ENCODE assay signal across 2 cellular contexts in genomic region chr22:50221410-50222300, GRCh38.
TF ChIP-seq lines count a peak whose summit lies in the region.

No MANE protein-coding gene starts in this region.

TF ChIP-seq in GM23338, 12 proteins besides CTCF, POLR2A, EP300 and RAD21 (continued from another document):
- TF ChIP-seq REST (IDR thresholded peaks at IDR 0.05; ENCODE audit: unreplicated experiment) = no peak
- no peak for TF ChIP-seq EZH2 (IDR thresholded peaks at IDR 0.05; ENCODE audit: low read depth, unreplicated experiment)
- TF ChIP-seq, protein P1, sequence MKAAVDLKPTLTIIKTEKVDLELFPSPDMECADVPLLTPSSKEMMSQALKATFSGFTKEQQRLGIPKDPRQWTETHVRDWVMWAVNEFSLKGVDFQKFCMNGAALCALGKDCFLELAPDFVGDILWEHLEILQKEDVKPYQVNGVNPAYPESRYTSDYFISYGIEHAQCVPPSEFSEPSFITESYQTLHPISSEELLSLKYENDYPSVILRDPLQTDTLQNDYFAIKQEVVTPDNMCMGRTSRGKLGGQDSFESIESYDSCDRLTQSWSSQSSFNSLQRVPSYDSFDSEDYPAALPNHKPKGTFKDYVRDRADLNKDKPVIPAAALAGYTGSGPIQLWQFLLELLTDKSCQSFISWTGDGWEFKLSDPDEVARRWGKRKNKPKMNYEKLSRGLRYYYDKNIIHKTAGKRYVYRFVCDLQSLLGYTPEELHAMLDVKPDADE (IDR thresholded peaks at IDR 0.05) = no peak
- TF ChIP-seq ZNF331 (CRISPR knock-in tag; IDR thresholded peaks at IDR 0.05; ENCODE audit: low read depth) = no peak
- TF ChIP-seq EZH2phosphoT487 (IDR thresholded peaks at IDR 0.05; ENCODE audit: unreplicated experiment) = no peak
- no peak for TF ChIP-seq NANOG (IDR thresholded peaks at IDR 0.05; ENCODE audit: borderline replicate concordance)
- TF ChIP-seq JUNB (IDR thresholded peaks at IDR 0.05; ENCODE audit: unreplicated experiment) = no peak
- TF ChIP-seq, protein P2, sequence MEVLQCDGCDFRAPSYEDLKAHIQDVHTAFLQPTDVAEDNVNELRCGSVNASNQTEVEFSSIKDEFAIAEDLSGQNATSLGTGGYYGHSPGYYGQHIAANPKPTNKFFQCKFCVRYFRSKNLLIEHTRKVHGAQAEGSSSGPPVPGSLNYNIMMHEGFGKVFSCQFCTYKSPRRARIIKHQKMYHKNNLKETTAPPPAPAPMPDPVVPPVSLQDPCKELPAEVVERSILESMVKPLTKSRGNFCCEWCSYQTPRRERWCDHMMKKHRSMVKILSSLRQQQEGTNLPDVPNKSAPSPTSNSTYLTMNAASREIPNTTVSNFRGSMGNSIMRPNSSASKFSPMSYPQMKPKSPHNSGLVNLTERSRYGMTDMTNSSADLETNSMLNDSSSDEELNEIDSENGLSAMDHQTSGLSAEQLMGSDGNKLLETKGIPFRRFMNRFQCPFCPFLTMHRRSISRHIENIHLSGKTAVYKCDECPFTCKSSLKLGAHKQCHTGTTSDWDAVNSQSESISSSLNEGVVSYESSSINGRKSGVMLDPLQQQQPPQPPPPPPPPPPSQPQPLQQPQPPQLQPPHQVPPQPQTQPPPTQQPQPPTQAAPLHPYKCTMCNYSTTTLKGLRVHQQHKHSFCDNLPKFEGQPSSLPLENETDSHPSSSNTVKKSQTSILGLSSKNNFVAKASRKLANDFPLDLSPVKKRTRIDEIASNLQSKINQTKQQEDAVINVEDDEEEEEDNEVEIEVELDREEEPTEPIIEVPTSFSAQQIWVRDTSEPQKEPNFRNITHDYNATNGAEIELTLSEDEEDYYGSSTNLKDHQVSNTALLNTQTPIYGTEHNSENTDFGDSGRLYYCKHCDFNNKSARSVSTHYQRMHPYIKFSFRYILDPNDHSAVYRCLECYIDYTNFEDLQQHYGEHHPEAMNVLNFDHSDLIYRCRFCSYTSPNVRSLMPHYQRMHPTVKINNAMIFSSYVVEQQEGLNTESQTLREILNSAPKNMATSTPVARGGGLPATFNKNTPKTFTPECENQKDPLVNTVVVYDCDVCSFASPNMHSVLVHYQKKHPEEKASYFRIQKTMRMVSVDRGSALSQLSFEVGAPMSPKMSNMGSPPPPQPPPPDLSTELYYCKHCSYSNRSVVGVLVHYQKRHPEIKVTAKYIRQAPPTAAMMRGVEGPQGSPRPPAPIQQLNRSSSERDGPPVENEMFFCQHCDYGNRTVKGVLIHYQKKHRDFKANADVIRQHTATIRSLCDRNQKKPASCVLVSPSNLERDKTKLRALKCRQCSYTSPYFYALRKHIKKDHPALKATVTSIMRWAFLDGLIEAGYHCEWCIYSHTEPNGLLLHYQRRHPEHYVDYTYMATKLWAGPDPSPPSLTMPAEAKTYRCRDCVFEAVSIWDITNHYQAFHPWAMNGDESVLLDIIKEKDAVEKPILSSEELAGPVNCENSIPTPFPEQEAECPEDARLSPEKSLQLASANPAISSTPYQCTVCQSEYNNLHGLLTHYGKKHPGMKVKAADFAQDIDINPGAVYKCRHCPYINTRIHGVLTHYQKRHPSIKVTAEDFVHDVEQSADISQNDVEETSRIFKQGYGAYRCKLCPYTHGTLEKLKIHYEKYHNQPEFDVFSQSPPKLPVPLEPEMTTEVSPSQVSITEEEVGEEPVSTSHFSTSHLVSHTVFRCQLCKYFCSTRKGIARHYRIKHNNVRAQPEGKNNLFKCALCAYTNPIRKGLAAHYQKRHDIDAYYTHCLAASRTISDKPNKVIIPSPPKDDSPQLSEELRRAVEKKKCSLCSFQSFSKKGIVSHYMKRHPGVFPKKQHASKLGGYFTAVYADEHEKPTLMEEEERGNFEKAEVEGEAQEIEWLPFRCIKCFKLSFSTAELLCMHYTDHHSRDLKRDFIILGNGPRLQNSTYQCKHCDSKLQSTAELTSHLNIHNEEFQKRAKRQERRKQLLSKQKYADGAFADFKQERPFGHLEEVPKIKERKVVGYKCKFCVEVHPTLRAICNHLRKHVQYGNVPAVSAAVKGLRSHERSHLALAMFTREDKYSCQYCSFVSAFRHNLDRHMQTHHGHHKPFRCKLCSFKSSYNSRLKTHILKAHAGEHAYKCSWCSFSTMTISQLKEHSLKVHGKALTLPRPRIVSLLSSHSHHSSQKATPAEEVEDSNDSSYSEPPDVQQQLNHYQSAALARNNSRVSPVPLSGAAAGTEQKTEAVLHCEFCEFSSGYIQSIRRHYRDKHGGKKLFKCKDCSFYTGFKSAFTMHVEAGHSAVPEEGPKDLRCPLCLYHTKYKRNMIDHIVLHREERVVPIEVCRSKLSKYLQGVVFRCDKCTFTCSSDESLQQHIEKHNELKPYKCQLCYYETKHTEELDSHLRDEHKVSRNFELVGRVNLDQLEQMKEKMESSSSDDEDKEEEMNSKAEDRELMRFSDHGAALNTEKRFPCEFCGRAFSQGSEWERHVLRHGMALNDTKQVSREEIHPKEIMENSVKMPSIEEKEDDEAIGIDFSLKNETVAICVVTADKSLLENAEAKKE (CRISPR knock-in tag; IDR thresholded peaks at IDR 0.05) = no peak
- TF ChIP-seq STAT1 (IDR thresholded peaks at IDR 0.05; ENCODE audit: unreplicated experiment) = no peak
TF ChIP-seq in GM23338: peak in this region for 0.

TF ChIP-seq in WTC11, 78 proteins besides CTCF, POLR2A, EP300 and RAD21 (continued from another document):
- TF ChIP-seq, protein P3, sequence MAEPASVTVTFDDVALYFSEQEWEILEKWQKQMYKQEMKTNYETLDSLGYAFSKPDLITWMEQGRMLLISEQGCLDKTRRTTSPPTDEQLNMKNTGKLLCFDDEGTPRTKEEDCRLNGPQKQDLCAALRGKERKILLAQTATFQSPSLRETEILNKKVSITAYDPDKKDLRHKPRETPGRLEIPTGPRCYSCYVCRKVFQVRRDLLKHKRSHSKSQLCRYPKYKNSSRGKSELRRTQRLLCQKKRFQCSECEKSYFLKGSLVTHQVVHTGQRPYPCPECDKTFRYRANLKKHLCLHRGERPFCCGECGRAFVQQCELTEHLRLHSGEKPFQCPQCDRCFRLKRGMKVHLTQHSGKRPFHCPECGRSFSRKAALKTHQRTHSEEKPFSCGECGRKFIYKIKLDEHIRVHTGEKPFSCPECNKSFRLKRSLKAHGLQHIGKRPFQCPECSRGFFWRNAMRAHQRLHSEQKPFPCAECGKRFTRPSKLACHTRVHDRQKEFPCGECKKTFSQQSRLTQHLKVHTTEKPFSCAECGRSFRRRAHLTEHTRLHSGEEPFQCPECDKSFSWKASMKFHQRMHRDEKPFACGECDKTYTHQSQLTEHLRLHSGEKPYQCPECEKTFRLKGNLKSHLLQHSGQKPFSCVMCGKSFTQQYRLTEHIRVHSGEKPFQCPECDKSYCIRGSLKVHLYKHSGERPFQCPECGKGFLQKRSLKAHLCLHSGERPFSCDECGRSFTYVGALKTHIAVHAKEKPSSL (CRISPR knock-in tag; conservative IDR thresholded peaks at IDR 0.05) = no peak
- TF ChIP-seq ZNF263 (CRISPR knock-in tag; IDR thresholded peaks at IDR 0.05; ENCODE audit: low read depth) (no peak), NR3C1 (CRISPR knock-in tag; conservative IDR thresholded peaks at IDR 0.05; ENCODE audit: low read depth) (no peak), FOXK1 (CRISPR knock-in tag; IDR thresholded peaks at IDR 0.05) (no peak), SMAD4 (CRISPR knock-in tag; IDR thresholded peaks at IDR 0.05) (no peak), JUN (CRISPR knock-in tag; IDR thresholded peaks at IDR 0.05) (no peak), ZNF138 (CRISPR knock-in tag; conservative IDR thresholded peaks at IDR 0.05) (no peak), ZNF317 (CRISPR knock-in tag; IDR thresholded peaks at IDR 0.05; ENCODE audit: borderline replicate concordance, low read depth) (no peak), TEAD4 (CRISPR knock-in tag; IDR thresholded peaks at IDR 0.05) (no peak)
- TF ChIP-seq, protein P4, sequence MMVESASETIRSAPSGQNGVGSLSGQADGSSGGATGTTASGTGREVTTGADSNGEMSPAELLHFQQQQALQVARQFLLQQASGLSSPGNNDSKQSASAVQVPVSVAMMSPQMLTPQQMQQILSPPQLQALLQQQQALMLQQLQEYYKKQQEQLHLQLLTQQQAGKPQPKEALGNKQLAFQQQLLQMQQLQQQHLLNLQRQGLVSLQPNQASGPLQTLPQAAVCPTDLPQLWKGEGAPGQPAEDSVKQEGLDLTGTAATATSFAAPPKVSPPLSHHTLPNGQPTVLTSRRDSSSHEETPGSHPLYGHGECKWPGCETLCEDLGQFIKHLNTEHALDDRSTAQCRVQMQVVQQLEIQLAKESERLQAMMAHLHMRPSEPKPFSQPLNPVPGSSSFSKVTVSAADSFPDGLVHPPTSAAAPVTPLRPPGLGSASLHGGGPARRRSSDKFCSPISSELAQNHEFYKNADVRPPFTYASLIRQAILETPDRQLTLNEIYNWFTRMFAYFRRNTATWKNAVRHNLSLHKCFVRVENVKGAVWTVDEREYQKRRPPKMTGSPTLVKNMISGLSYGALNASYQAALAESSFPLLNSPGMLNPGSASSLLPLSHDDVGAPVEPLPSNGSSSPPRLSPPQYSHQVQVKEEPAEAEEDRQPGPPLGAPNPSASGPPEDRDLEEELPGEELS (CRISPR knock-in tag; IDR thresholded peaks at IDR 0.05) = no peak
- TF ChIP-seq, protein P5, sequence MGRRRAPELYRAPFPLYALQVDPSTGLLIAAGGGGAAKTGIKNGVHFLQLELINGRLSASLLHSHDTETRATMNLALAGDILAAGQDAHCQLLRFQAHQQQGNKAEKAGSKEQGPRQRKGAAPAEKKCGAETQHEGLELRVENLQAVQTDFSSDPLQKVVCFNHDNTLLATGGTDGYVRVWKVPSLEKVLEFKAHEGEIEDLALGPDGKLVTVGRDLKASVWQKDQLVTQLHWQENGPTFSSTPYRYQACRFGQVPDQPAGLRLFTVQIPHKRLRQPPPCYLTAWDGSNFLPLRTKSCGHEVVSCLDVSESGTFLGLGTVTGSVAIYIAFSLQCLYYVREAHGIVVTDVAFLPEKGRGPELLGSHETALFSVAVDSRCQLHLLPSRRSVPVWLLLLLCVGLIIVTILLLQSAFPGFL (CRISPR knock-in tag; IDR thresholded peaks at IDR 0.05; ENCODE audit: borderline replicate concordance) = no peak
- TF ChIP-seq, protein P6, sequence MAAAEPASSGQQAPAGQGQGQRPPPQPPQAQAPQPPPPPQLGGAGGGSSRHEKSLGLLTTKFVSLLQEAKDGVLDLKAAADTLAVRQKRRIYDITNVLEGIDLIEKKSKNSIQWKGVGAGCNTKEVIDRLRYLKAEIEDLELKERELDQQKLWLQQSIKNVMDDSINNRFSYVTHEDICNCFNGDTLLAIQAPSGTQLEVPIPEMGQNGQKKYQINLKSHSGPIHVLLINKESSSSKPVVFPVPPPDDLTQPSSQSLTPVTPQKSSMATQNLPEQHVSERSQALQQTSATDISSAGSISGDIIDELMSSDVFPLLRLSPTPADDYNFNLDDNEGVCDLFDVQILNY (CRISPR knock-in tag; IDR thresholded peaks at IDR 0.05) = no peak
